In the genomic region with DNA sequence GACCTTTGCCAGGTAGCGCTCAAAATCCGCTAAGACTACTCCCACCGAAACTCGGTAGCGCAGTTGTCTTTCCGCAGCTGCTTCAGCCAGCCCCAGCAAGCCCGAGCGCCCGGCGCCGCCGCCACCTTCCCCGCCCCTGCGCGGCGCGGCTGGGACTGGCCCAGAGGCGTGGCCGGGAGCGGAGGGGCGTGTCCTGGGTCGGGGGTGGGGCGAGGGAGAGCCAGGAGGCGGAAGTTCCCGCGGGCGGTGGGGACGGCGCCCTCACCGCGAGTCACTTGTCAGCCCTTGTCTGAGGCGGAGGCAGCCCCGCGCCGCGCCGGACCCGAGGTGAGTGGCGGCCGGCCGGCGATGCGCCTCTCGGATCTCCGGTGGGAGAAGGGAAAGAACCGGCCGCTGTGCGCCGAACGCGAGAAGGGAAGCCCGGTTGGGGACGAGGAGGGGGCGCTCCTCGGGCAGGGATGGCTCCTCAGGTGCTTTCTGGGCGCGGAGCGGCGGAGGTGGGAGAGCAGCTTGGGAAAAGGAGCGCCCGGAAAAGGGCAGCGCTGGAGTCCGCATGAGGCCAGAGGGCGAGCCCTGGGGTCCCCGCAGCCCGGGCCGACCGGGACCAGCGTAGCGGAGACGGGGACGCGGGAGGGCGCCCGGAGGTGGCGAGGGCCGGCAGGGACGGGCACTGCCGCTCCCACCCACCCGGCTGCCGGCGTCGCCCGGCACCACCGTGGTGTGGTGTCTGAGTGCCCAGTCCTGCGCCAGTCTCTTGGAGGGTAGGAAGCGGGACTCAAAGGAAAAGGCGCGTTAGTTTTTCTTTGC, we compare ENCODE assay signal across 8 cellular contexts. TPM values are rescaled to one million over a fixed set of nuclear protein-coding genes. Genes with fewer than 3 reads are reported as not detected.
DNase-seq lines count a peak whose midpoint lies in the region; ATAC-seq lines count a peak whose summit lies in the region.

A gene with protein sequence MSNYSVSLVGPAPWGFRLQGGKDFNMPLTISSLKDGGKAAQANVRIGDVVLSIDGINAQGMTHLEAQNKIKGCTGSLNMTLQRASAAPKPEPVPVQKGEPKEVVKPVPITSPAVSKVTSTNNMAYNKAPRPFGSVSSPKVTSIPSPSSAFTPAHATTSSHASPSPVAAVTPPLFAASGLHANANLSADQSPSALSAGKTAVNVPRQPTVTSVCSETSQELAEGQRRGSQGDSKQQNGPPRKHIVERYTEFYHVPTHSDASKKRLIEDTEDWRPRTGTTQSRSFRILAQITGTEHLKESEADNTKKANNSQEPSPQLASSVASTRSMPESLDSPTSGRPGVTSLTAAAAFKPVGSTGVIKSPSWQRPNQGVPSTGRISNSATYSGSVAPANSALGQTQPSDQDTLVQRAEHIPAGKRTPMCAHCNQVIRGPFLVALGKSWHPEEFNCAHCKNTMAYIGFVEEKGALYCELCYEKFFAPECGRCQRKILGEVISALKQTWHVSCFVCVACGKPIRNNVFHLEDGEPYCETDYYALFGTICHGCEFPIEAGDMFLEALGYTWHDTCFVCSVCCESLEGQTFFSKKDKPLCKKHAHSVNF (plus strand): TSS at position 274 of the 807 bp plus-strand sequence. CDS start 3,347 bp downstream, outside the sequence.

- H3K4me1 ChIP-seq in esophagus (ENCODE audit: control insufficient read depth in 2 of 2, insufficient read depth in 2 of 2, low read length in 1 of 2) (peaks cover 0 to 3% of the 10 kb centered on the region in 2 donors), muscle layer of duodenum (ENCODE audit: control insufficient read depth in 1 of 2, insufficient read depth in 2 of 2, low read length in 2 of 2) (no peaks in the 10 kb centered on the region)

- H3K27ac Mint-ChIP-seq in activated T-cell treated with anti-CD3 and anti-CD28 coated beads, Interleukin-2, amount 50 U/mL, for 24 hours: peak within 1 kb of the TSS; percentile 89

- H3K9me3 Mint-ChIP-seq in activated T-cell treated with anti-CD3 and anti-CD28 coated beads, Interleukin-2, amount 50 U/mL, for 24 hours: no peaks in the 10 kb centered on the region

- H3K27me3 Mint-ChIP-seq in activated T-cell treated with anti-CD3 and anti-CD28 coated beads, Interleukin-2, amount 50 U/mL, for 24 hours: peaks cover 26% of the 10 kb centered on the region

- H3K27me3 ChIP-seq in esophagus (ENCODE audit: control insufficient read depth in 1 of 2, insufficient read depth in 2 of 2, low read length in 2 of 2) (no peaks in the 10 kb centered on the region), muscle layer of duodenum (ENCODE audit: low read depth, low read length) (no peaks in the 10 kb centered on the region)

- H3K4me1 Mint-ChIP-seq in activated T-cell treated with anti-CD3 and anti-CD28 coated beads, Interleukin-2, amount 50 U/mL, for 24 hours (ENCODE audit: low read depth): peaks cover 26% of the 10 kb centered on the region

- WGBS in esophagus, 2 donors: 0% methylated on average over 86 to 89 of the region's 89 CpGs

- H3K4me3 Mint-ChIP-seq in activated T-cell treated with anti-CD3 and anti-CD28 coated beads, Interleukin-2, amount 50 U/mL, for 24 hours: peak within 1 kb of the TSS; percentile 85

- peak; percentile 94 for ATAC-seq in GM21515 (IDR thresholded peaks at IDR 0.05; ENCODE audit: unreplicated experiment)

- H3K4me3 ChIP-seq in esophagus (ENCODE audit: low read depth in 1 of 2, low read length in 2 of 2): peak within 1 kb of the TSS; percentile 86 to 89
- H3K4me3 ChIP-seq in muscle layer of duodenum (ENCODE audit: low read depth in 1 of 2, low read length in 2 of 2): peak within 1 kb of the TSS; percentile 92 to 95

- H3K27ac ChIP-seq in esophagus (ENCODE audit: low read depth in 2 of 2, low read length in 1 of 2) (peak within 1 kb of the TSS; percentile 95 to 98), muscle layer of duodenum (ENCODE audit: low read length) (peak within 1 kb of the TSS; percentile 97)

- H3K36me3 ChIP-seq in esophagus (ENCODE audit: control insufficient read depth in 2 of 2, insufficient read depth in 2 of 2, low read length in 1 of 2): no peaks in the 10 kb centered on the region
- H3K36me3 ChIP-seq in muscle layer of duodenum (ENCODE audit: control insufficient read depth in 1 of 2, insufficient read depth in 2 of 2, low read length in 2 of 2): peaks cover 4 to 16% of the 10 kb centered on the region in 2 donors

- DNase-seq in DMS114 treated with DMSO at 0.1 percent for 48 hours (lab: John Stamatoyannopoulos, UW; ENCODE audit: unreplicated experiment) (peak; percentile 5), HuH-7 (ENCODE audit: low spot score) (peak; percentile 73), OCI-M1 (lab: John Stamatoyannopoulos, UW) (peak; percentile 94)
- peak; percentile 94 for DNase-seq in activated T-cell treated with anti-CD3 and anti-CD28 coated beads, Interleukin-2, amount 50 U/mL, for 24 hours
- DNase-seq in stimulated activated CD8-positive, alpha-beta memory T cell treated with anti-CD3 and anti-CD28 coated beads, Interleukin-7, amount 100 ng/mL, for 4 hours (ENCODE audit: low read depth in 2 of 2): peak; percentile 64 to 85

- H3K9me3 ChIP-seq in esophagus (ENCODE audit: control insufficient read depth in 2 of 2, insufficient read depth in 1 of 2, low read depth in 1 of 2, low read length in 1 of 2) (no peaks in the 10 kb centered on the region), muscle layer of duodenum (ENCODE audit: control insufficient read depth in 1 of 2, low read length in 2 of 2) (no peaks in the 10 kb centered on the region)

- peaks cover 17% of the 10 kb centered on the region for H3K36me3 Mint-ChIP-seq in activated T-cell treated with anti-CD3 and anti-CD28 coated beads, Interleukin-2, amount 50 U/mL, for 24 hours (ENCODE audit: low read depth)

RNA-seq across cellular contexts. Expression of the gene that starts here (rescaled TPM):
- polyA plus RNA-seq in esophagus: 10 to 100 TPM; 40.0 to 41.5 TPM

Comparison
In these comparisons a context has a peak if more than half of its experiments do, and no peak if none do; other contexts are left out.
1. Peak in every context shown above with its lines: DNase-seq, ATAC-seq, H3K4me3 ChIP-seq and H3K27ac ChIP-seq.
2. DNase-seq: peak in every context shown above with its lines; median percentile 94 in OCI-M1; 94 in activated T-cell treated with anti-CD3 and anti-CD28 coated beads, Interleukin-2, amount 50 U/mL, for 24 hours; 74 in stimulated activated CD8-positive, alpha-beta memory T cell treated with anti-CD3 and anti-CD28 coated beads, Interleukin-7, amount 100 ng/mL, for 4 hours; 73 in HuH-7; 5 in DMS114 treated with DMSO at 0.1 percent for 48 hours.